ENCODE assay signal across 1 cellular context in the genomic region with DNA sequence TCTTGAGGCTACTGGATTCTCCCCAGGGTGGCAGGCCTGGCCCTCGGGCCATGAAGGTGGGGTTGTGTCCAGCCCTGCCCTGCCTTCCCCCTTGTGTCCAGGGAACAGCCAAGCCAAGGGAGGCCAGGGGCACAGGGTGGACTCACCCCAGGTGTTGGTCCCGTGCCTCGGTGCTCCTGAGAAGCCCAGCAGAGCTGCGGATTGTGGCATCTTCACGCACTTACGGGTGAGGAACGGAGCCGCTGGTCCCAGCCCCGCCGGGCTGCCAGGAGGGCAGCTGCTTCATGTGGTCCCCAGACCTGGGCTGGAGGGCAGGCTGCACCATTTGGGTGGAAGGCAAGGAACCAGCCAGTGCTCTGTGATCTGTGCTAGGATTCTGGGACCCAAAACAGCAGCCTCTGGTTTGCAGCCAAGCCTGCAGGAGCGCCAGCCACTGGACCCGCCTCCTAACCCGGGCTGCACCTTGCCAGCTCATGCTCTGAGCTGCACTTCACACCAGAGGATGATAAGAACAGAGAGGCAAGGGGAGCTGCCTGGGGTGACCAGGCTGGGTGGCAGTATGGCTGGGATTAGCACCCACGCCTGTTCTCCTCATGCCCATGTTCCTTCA.
TF ChIP-seq lines count a peak whose summit lies in the region.

No MANE protein-coding gene starts in this region.

TF ChIP-seq in HepG2, 621 proteins besides CTCF, POLR2A, EP300 and RAD21:
- TF ChIP-seq SOX6 (IDR thresholded peaks at IDR 0.05) (no peak), SOX6 (CRISPR knock-in tag; IDR thresholded peaks at IDR 0.05) (no peak), RCOR2 (CRISPR knock-in tag; IDR thresholded peaks at IDR 0.05) (no peak)
